Comparison of ENCODE assay signal across 13 cellular contexts in the genomic region with DNA sequence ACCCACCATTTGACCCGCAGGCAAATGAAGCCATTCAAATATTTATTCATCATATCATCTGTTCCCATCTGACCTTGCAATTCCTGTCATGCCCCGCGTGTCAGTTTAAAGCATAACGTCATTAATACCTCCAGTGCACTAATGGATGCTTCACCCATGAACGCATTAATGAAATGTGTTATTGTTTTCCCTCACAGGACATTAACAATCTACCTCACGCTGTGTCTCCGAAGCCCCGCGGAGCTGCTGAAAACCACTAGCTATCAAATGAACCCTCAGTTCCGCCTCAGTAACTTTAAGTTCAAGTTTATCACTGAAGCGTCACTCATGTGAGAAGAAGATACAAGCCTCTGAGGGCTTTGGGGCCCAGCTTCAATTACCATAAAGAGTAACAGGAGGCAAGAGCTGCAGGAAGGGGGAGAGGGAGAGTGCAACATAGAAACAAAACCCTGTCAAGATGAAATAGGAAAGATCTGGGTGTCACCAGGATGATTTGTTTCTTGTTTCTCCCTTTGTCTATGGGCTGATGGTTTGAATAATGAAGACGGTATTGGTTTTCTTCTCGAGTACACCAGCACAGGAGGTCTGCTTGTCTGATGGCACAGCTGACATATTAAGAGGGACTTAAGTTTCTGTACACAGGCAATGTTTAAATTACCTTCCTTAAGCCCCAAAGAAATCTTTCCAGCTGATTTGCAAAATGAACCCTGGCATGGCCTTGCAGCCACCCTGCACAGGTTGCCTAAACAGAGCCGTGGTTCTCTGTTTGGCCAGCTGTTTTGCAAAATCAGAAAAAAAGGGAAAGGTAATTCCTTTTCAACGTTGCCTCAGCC.
DNase-seq lines count a peak whose midpoint lies in the region; ATAC-seq and TF ChIP-seq lines count a peak whose summit lies in the region.
"Had no signal": no experiment of that assay in that cellular context is flagged by ENCODE, and none has a peak within 500 bp of the region (broad histone marks: within the 10 kb centered on the region; RNA-seq: fewer than 3 reads in every experiment).

No MANE protein-coding gene starts in this region.

- peaks cover 55% of the 10 kb centered on the region for H3K4me1 Mint-ChIP-seq in nephron progenitor cell

- peak overlapping the region; percentile 23 for H3K4me3 Mint-ChIP-seq in nephron progenitor cell

- peaks cover 7% of the 10 kb centered on the region for H3K27me3 Mint-ChIP-seq in nephron progenitor cell (ENCODE audit: low read depth, poor library complexity)

- H3K36me3 Mint-ChIP-seq in nephron progenitor cell (ENCODE audit: low read depth): peaks cover 5% of the 10 kb centered on the region

- ATAC-seq in left ventricle myocardium superior: no peak
- no peak for ATAC-seq in HG03378 (IDR thresholded peaks at IDR 0.05; ENCODE audit: unreplicated experiment)
- ATAC-seq in HG03159 (IDR thresholded peaks at IDR 0.05; ENCODE audit: unreplicated experiment): no peak
- ATAC-seq in HG03280 (IDR thresholded peaks at IDR 0.05; ENCODE audit: unreplicated experiment): no peak
- ATAC-seq: left lung had no signal

- peak overlapping the region; percentile 8 for H3K27ac Mint-ChIP-seq in nephron progenitor cell

- H3K9me3 Mint-ChIP-seq in nephron progenitor cell: peaks cover 16% of the 10 kb centered on the region

- DNase-seq in EH (ENCODE audit: low read depth) (peak; percentile 16), NCI-H2029 treated with DMSO at 0.1 percent for 48 hours (lab: John Stamatoyannopoulos, UW) (peak; percentile 64), SK-N-DZ (ENCODE audit: low spot score) (peak; percentile 16), nephron progenitor cell (peak; percentile 45), left ventricle myocardium superior (no peak)
- DNase-seq: activated CD4-positive, CD25-positive, alpha-beta regulatory T cell; central memory CD4-positive, alpha-beta T cell; left lung; ovary; substantia nigra had no signal

- TF ChIP-seq CTCF in nephron progenitor cell (IDR thresholded peaks at IDR 0.05): no peak

- intact Hi-C loops in left ventricle myocardium superior (cut with micrococcal nuclease): no loop called here
